19 cellular contexts compared by ENCODE assay signal in the genomic region with DNA sequence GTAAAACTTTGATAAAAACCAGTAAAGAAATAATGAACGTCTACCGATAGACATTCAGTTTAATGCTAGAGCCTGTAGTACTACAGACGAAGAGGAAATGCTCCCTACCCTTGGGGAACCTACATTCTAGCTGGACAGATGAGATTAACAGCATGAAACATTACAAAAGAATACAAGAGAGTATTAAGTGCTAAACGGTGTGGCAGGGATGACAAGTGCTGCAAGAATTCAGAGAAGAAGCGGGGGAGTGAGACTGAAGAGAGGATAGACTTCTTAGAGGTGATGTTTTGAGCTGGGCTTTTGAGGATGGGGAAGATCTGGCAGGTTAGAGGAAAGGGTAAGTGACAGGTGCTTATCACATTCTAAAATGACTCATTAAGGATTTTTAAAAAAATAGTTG. TPM values are rescaled to one million over a fixed set of nuclear protein-coding genes. Genes with fewer than 3 reads are reported as not detected.
DNase-seq lines count a peak whose midpoint lies in the region.
"Had no signal": no experiment of that assay in that cellular context is flagged by ENCODE, and none has a peak within 500 bp of the region (broad histone marks: within the 10 kb centered on the region; RNA-seq: fewer than 3 reads in every experiment).

No MANE protein-coding gene starts in this region.

- H2BK12ac ChIP-seq in trophoblast cell (ENCODE audit: low read length), result no peak overlapping the region

- H3K79me1 ChIP-seq in trophoblast cell (ENCODE audit: low read length), result no peaks in the 10 kb centered on the region

- H3K9me3 ChIP-seq in trophoblast cell (ENCODE audit: insufficient read depth, low read depth, low read length), result no peaks in the 10 kb centered on the region
- H3K9me3 ChIP-seq: A549, Caco-2 had no signal

- WGBS in trophoblast cell (ENCODE audit: extremely low coverage, insufficient coverage, insufficient read length), result no CpG with 5 or more reads among the region's 5 CpGs

- no peak overlapping the region for H2BK5ac ChIP-seq in trophoblast cell (ENCODE audit: low read depth, low read length, poor library complexity)

- H3K23ac ChIP-seq in trophoblast cell (ENCODE audit: low read length), result no peak overlapping the region

- no peak overlapping the region for H3K4me2 ChIP-seq in trophoblast cell (ENCODE audit: low read length)
- H3K4me2 ChIP-seq: A549 had no signal

- H3K27ac ChIP-seq in trophoblast cell (ENCODE audit: low read depth, low read length), result no peak overlapping the region
- H3K27ac ChIP-seq: 22Rv1, A549, C4-2B had no signal

- no peak overlapping the region for H4K12ac ChIP-seq in trophoblast cell (ENCODE audit: low read depth, low read length)

- H2AK5ac ChIP-seq in trophoblast cell (ENCODE audit: low read length), result no peak overlapping the region

- DNase-seq in EL (peak; percentile 27), M059J (ENCODE audit: low read depth) (peak; percentile 28), amniotic epithelial cell (ENCODE audit: low read depth) (peak; percentile 60), iris pigment epithelial cell (ENCODE audit: low read depth) (peak; percentile 36), cerebellar nuclear complex (lab: John Stamatoyannopoulos, UW) (no peak), NCI-H2107 treated with DMSO at 0.1 percent for 48 hours (lab: John Stamatoyannopoulos, UW; ENCODE audit: unreplicated experiment) (no peak), foreskin melanocyte (no peak), trophoblast cell (no peak)
- DNase-seq: AML-193; Caco-2; CD4-positive, alpha-beta T cell; GF-D8; GOT3; H9 had no signal

- no peaks in the 10 kb centered on the region for H3K36me3 ChIP-seq in trophoblast cell (ENCODE audit: control insufficient read depth in 1 of 2, insufficient read depth in 2 of 2, low read length in 2 of 2)

- no peaks in the 10 kb centered on the region for H3K27me3 ChIP-seq in trophoblast cell (ENCODE audit: insufficient read depth, low read length)

- H4K91ac ChIP-seq in trophoblast cell (ENCODE audit: low read depth, low read length), result no peak overlapping the region

- H3K4me3 ChIP-seq in trophoblast cell (ENCODE audit: low read depth, low read length), result no peak overlapping the region
- H3K4me3 ChIP-seq: A549 had no signal

- H4K8ac ChIP-seq in trophoblast cell (ENCODE audit: low read depth, low read length), result no peak overlapping the region

- no peak overlapping the region for H2AFZ ChIP-seq in trophoblast cell (ENCODE audit: insufficient read depth, low read length, poor library complexity)

- H3K79me2 ChIP-seq in trophoblast cell (ENCODE audit: control insufficient read depth, insufficient read depth, low read length, poor library complexity), result no peaks in the 10 kb centered on the region

- no peak overlapping the region for H3K18ac ChIP-seq in trophoblast cell (ENCODE audit: low read length)

- H2BK120ac ChIP-seq in trophoblast cell (ENCODE audit: insufficient read depth, low read length, poor library complexity), result no peak overlapping the region

- no peak overlapping the region for H3K4ac ChIP-seq in trophoblast cell (ENCODE audit: low read depth, low read length)

- H3K9ac ChIP-seq in trophoblast cell (ENCODE audit: low read length), result no peak overlapping the region

- H3K4me1 ChIP-seq in trophoblast cell (ENCODE audit: control insufficient read depth in 1 of 2, insufficient read depth in 2 of 2, low read length in 2 of 2), result no peaks in the 10 kb centered on the region
- H3K4me1 ChIP-seq: A549, Caco-2 had no signal

- no peak overlapping the region for H3K14ac ChIP-seq in trophoblast cell (ENCODE audit: low read length)

RNA-seq across cellular contexts. Expression of a gene that starts 52.6 kb away (rescaled TPM):
- not detected in 2 replicates for total RNA-seq in M059J (2014; rRNA removed; shearing (Covaris generic))
- not detected in 2 replicates for polyA plus RNA-seq in trophoblast cell (2013)
- total RNA-seq: Caco-2; CD4-positive, alpha-beta T cell; H9; HepG2 had no signal
- polyA plus RNA-seq: BJ, HepG2 had no signal

Comparison
In these comparisons a context has a peak if more than half of its experiments do, and no peak if none do; other contexts are left out.
1. DNase-seq: peak in EL (single experiment), M059J (single experiment), amniotic epithelial cell (single experiment) and iris pigment epithelial cell (single experiment); none in cerebellar nuclear complex (0 of 2), NCI-H2107 treated with DMSO at 0.1 percent for 48 hours (single experiment), foreskin melanocyte (single experiment) and trophoblast cell (0 of 2).